ENCODE assay signal across 21 cellular contexts in genomic region chr4:162700358-162700757, GRCh38.
"Had no signal": no experiment of that assay in that cellular context is flagged by ENCODE, and none has a peak within 500 bp of the region (broad histone marks: within the 10 kb centered on the region; RNA-seq: fewer than 3 reads in every experiment).

No MANE protein-coding gene starts in this region.

- FAIRE-seq: endothelial cell of umbilical vein, keratinocyte had no signal

- H3K4me1 ChIP-seq: body of pancreas, esophagus squamous epithelium, left lung, parathyroid adenoma had no signal

- H3K9me3 ChIP-seq: body of pancreas, thoracic aorta had no signal

- H3K27ac ChIP-seq: body of pancreas, coronary artery, esophagus squamous epithelium, hepatocyte, left lung, parathyroid adenoma, thoracic aorta had no signal

- ATAC-seq: activated CD8-positive, alpha-beta T cell treated with anti-CD3 and anti-CD28 coated beads for 36 hours; activated naive CD4-positive, alpha-beta T cell treated with anti-CD3 and anti-CD28 coated beads, Interleukin-2, amount 50 U/mL, for 72 hours; body of pancreas; left lung; mucosa of descending colon; naive thymus-derived CD4-positive, alpha-beta T cell; stimulated activated effector memory CD8-positive, alpha-beta T cell treated with anti-CD3 and anti-CD28 coated beads, Interleukin-12 subunit alpha, Interleukin-12 subunit beta, amount 100 ng/mL, for 72 hours; WTC11 had no signal

- H3K4me3 ChIP-seq: body of pancreas, coronary artery, esophagus squamous epithelium, hepatocyte, left lung, mucosa of descending colon, thoracic aorta had no signal

- DNase-seq: activated CD4-positive, alpha-beta T cell treated with anti-CD3 and anti-CD28 coated beads for 4 hours; activated CD8-positive, alpha-beta T cell treated with anti-CD3 and anti-CD28 coated beads for 36 hours; activated effector memory CD4-positive, alpha-beta T cell treated with anti-CD3 and anti-CD28 coated beads, Interleukin-2, amount 50 U/mL, for 16 hours; activated T-cell treated with anti-CD3 and anti-CD28 coated beads, Interleukin-2, amount 50 U/mL, for 48 hours; body of pancreas; caudate nucleus; effector CD4-positive, alpha-beta T cell; esophagus squamous epithelium; left lung; mammary epithelial cell; mucosa of descending colon; naive thymus-derived CD4-positive, alpha-beta T cell had no signal

- H3K4me2 ChIP-seq: hepatocyte had no signal
